Comparison of ENCODE assay signal across 1 cellular context in the genomic region with DNA sequence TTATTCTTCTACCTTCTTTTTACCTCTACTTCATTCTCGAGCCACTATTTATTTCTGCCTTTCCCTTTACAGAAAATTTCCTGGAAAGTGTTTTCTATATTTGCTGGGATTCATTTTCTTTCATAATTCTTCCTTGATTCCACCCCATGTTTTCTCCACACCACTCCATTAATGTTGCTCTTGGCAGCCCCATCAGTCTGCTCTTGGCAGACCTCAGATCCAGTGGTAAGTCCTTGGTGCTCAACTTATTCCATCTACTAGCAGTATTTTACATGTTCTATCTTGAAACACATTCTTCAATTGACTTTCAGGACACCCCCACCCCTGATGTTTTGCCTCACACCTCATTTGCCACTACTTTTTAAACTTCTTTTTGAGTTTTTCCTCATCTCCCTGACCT.
TF ChIP-seq lines count a peak whose summit lies in the region.

No MANE protein-coding gene starts in this region.

TF ChIP-seq in HepG2, 621 proteins besides CTCF, POLR2A, EP300 and RAD21:
- TF ChIP-seq MBNL3 (CRISPR knock-in tag; conservative IDR thresholded peaks at IDR 0.05) = no peak
- no peak for TF ChIP-seq AGO2 (optimal IDR thresholded peaks at IDR 0.05; ENCODE audit: low read depth, low read length)
- no peak for TF ChIP-seq ZFP36L1 (CRISPR knock-in tag; IDR thresholded peaks at IDR 0.05)
- no peak for TF ChIP-seq FOXK2 (IDR thresholded peaks at IDR 0.05)
- no peak for TF ChIP-seq ZNF672 (CRISPR knock-in tag; IDR thresholded peaks at IDR 0.05)
